ENCODE assay signal across 1 cellular context in the genomic region with DNA sequence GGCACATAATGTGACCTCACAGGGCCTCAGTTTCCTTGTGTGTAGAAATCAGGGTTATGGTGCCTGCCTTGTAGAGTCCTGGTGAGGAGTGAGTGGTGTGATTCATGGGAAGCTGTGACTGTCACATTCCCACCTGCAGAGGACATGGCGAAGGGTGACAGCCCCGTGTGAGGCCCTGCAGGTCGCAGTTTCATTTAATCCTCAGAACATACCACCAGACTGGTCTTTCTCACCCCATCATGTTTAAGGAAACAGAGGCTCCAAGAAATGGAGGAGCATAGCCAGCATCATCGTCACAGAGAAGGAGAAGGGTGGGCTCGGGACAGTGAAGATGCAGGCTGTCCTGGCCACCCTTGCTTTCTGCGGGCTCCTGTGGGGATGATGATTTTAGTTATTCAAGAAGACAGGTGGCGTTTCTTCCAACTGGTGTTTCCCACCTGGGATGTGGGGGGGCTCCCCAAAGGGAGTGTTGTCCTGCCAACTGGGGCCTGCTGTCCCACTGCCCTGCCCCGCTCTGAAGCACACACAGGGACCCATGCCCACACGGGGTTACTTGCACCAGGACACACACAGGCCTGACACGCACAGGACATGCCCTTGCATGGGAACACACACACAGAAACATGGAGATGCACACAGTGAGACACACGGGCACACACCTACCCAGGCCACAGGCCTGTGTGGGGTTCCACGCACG.
TF ChIP-seq lines count a peak whose summit lies in the region.

No MANE protein-coding gene starts in this region.

TF ChIP-seq in GM23338, 12 proteins besides CTCF, POLR2A, EP300 and RAD21 (continued from another document):
- TF ChIP-seq, protein P1, sequence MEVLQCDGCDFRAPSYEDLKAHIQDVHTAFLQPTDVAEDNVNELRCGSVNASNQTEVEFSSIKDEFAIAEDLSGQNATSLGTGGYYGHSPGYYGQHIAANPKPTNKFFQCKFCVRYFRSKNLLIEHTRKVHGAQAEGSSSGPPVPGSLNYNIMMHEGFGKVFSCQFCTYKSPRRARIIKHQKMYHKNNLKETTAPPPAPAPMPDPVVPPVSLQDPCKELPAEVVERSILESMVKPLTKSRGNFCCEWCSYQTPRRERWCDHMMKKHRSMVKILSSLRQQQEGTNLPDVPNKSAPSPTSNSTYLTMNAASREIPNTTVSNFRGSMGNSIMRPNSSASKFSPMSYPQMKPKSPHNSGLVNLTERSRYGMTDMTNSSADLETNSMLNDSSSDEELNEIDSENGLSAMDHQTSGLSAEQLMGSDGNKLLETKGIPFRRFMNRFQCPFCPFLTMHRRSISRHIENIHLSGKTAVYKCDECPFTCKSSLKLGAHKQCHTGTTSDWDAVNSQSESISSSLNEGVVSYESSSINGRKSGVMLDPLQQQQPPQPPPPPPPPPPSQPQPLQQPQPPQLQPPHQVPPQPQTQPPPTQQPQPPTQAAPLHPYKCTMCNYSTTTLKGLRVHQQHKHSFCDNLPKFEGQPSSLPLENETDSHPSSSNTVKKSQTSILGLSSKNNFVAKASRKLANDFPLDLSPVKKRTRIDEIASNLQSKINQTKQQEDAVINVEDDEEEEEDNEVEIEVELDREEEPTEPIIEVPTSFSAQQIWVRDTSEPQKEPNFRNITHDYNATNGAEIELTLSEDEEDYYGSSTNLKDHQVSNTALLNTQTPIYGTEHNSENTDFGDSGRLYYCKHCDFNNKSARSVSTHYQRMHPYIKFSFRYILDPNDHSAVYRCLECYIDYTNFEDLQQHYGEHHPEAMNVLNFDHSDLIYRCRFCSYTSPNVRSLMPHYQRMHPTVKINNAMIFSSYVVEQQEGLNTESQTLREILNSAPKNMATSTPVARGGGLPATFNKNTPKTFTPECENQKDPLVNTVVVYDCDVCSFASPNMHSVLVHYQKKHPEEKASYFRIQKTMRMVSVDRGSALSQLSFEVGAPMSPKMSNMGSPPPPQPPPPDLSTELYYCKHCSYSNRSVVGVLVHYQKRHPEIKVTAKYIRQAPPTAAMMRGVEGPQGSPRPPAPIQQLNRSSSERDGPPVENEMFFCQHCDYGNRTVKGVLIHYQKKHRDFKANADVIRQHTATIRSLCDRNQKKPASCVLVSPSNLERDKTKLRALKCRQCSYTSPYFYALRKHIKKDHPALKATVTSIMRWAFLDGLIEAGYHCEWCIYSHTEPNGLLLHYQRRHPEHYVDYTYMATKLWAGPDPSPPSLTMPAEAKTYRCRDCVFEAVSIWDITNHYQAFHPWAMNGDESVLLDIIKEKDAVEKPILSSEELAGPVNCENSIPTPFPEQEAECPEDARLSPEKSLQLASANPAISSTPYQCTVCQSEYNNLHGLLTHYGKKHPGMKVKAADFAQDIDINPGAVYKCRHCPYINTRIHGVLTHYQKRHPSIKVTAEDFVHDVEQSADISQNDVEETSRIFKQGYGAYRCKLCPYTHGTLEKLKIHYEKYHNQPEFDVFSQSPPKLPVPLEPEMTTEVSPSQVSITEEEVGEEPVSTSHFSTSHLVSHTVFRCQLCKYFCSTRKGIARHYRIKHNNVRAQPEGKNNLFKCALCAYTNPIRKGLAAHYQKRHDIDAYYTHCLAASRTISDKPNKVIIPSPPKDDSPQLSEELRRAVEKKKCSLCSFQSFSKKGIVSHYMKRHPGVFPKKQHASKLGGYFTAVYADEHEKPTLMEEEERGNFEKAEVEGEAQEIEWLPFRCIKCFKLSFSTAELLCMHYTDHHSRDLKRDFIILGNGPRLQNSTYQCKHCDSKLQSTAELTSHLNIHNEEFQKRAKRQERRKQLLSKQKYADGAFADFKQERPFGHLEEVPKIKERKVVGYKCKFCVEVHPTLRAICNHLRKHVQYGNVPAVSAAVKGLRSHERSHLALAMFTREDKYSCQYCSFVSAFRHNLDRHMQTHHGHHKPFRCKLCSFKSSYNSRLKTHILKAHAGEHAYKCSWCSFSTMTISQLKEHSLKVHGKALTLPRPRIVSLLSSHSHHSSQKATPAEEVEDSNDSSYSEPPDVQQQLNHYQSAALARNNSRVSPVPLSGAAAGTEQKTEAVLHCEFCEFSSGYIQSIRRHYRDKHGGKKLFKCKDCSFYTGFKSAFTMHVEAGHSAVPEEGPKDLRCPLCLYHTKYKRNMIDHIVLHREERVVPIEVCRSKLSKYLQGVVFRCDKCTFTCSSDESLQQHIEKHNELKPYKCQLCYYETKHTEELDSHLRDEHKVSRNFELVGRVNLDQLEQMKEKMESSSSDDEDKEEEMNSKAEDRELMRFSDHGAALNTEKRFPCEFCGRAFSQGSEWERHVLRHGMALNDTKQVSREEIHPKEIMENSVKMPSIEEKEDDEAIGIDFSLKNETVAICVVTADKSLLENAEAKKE (CRISPR knock-in tag; IDR thresholded peaks at IDR 0.05), result no peak
- TF ChIP-seq, protein P2, sequence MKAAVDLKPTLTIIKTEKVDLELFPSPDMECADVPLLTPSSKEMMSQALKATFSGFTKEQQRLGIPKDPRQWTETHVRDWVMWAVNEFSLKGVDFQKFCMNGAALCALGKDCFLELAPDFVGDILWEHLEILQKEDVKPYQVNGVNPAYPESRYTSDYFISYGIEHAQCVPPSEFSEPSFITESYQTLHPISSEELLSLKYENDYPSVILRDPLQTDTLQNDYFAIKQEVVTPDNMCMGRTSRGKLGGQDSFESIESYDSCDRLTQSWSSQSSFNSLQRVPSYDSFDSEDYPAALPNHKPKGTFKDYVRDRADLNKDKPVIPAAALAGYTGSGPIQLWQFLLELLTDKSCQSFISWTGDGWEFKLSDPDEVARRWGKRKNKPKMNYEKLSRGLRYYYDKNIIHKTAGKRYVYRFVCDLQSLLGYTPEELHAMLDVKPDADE (IDR thresholded peaks at IDR 0.05), result no peak
- no peak for TF ChIP-seq JUNB (IDR thresholded peaks at IDR 0.05; ENCODE audit: unreplicated experiment)
- TF ChIP-seq EZH2 (IDR thresholded peaks at IDR 0.05; ENCODE audit: low read depth, unreplicated experiment), result no peak
- TF ChIP-seq ZNF331 (CRISPR knock-in tag; IDR thresholded peaks at IDR 0.05; ENCODE audit: low read depth), result no peak
- no peak for TF ChIP-seq EZH2phosphoT487 (IDR thresholded peaks at IDR 0.05; ENCODE audit: unreplicated experiment)
- no peak for TF ChIP-seq POLR2AphosphoS5 (IDR thresholded peaks at IDR 0.05; ENCODE audit: low read depth)
- TF ChIP-seq NANOG (IDR thresholded peaks at IDR 0.05; ENCODE audit: borderline replicate concordance), result no peak
- TF ChIP-seq REST (IDR thresholded peaks at IDR 0.05; ENCODE audit: unreplicated experiment), result no peak
